Comparison of ENCODE assay signal across 16 cellular contexts in the genomic region with DNA sequence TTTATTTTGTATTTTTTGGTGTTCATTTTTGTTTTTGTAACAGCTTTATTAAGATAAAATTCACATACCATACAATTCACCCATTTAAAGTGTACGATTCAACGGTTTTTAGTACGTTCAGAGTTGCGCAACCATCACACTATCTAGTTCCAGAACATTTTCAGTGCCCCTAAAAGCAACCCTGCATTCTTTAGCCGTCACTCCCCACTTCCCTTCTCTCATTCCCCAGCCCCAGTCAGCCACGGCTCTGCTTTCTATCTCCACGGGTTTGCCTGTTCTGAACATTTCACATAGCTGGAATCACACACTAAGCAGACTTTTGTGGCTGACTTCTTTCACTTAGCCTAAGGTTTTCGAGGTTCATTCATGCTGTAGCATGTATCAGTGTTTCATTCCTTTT. TPM values are rescaled to one million over a fixed set of nuclear protein-coding genes. Genes with fewer than 3 reads are reported as not detected.
DNase-seq lines count a peak whose midpoint lies in the region; ATAC-seq, FAIRE-seq and TF ChIP-seq lines count a peak whose summit lies in the region.
"Had no signal": no experiment of that assay in that cellular context is flagged by ENCODE, and none has a peak within 500 bp of the region (broad histone marks: within the 10 kb centered on the region; RNA-seq: fewer than 3 reads in every experiment).

No MANE protein-coding gene starts in this region.

- H3K79me1 ChIP-seq in H9 (ENCODE audit: insufficient read depth, low read depth, low read length, poor library complexity, severe bottlenecking): no peaks in the 10 kb centered on the region

- no peak overlapping the region for H3K4ac ChIP-seq in H9 (ENCODE audit: low read depth, low read length)

- no peak overlapping the region for H2BK15ac ChIP-seq in H9 (ENCODE audit: low read depth, low read length)

- no peak overlapping the region for H4K5ac ChIP-seq in H9 (ENCODE audit: insufficient read length, low read depth, low read length)

- no peaks in the 10 kb centered on the region for H3K9me1 ChIP-seq in K562 (ENCODE audit: control insufficient read depth, insufficient read depth, low read length)

- H2BK12ac ChIP-seq in H9 (ENCODE audit: insufficient read length, low read depth, low read length): no peak overlapping the region

- CTCF ChIA-PET in K562 (lab: Yijun Ruan, JAX; ENCODE audit: low intra/inter-chr PET ratio): no interaction called here

- no peak for TF ChIP-seq EP300 in K562 (IDR thresholded peaks at IDR 0.05; ENCODE audit: low read length)

- no peaks in the 10 kb centered on the region for H3K79me2 ChIP-seq in ACC112 (ENCODE audit: control insufficient read depth, insufficient read depth, low read length, unreplicated experiment)
- no peaks in the 10 kb centered on the region for H3K79me2 ChIP-seq in K562 (ENCODE audit: control insufficient read depth, insufficient read depth, low read length)
- H3K79me2 ChIP-seq in hepatocyte: no peaks in the 10 kb centered on the region
- H3K79me2 ChIP-seq in H9 (ENCODE audit: insufficient read depth, low read length): no peaks in the 10 kb centered on the region

- no peak overlapping the region for H3K4me3 Mint-ChIP-seq in H9
- H3K4me3 Mint-ChIP-seq: activated CD4-positive, alpha-beta memory T cell treated with anti-CD3 and anti-CD28 coated beads for 36 hours had no signal

- H3K4me2 ChIP-seq in K562 (ENCODE audit: insufficient read depth, low read length) (peak overlapping the region; percentile 28; the same call in 1 of the 2 replicates), hepatocyte (peak overlapping the region; percentile 64), H9 (ENCODE audit: insufficient read depth, insufficient read length, low read length) (no peak overlapping the region)

- H3K27ac Mint-ChIP-seq in H9: no peak overlapping the region
- H3K27ac Mint-ChIP-seq: activated CD4-positive, alpha-beta memory T cell treated with anti-CD3 and anti-CD28 coated beads for 36 hours had no signal

- H3K27ac ChIP-seq in ACC112 (ENCODE audit: low read depth, low read length) (no peak overlapping the region), K562 (ENCODE audit: extremely low read depth, low read depth, low read length) (no peak overlapping the region), hepatocyte (peak overlapping the region; percentile 97), rectal smooth muscle tissue (ENCODE audit: low read depth, low read length) (peak overlapping the region; percentile 64), H9 (ENCODE audit: insufficient read length, low read depth, low read length) (no peak overlapping the region)
- H3K27ac ChIP-seq: suprapubic skin had no signal

- BruUV-seq in K562 (replicated peaks; lab: Mats Ljungman, UMichigan): no TSS peak

- intact Hi-C loops in K562 (cut with micrococcal nuclease): no loop called here
- intact Hi-C loops in mucosa of descending colon (cut with DNase I, micrococcal nuclease): no loop called here

- peaks cover 100% of the 10 kb centered on the region for H3K27me3 Mint-ChIP-seq in H9 (ENCODE audit: low read depth)
- H3K27me3 Mint-ChIP-seq: activated CD4-positive, alpha-beta memory T cell treated with anti-CD3 and anti-CD28 coated beads for 36 hours had no signal

- no peak for TF ChIP-seq CTCF in K562 (IDR thresholded peaks at IDR 0.05 in 2 of 3, conservative IDR thresholded peaks at IDR 0.05 in 1 of 3; ENCODE audit: insufficient read depth in 2 of 3, low read depth in 1 of 3, low read length in 3 of 3)
- no peak for TF ChIP-seq CTCF in hepatocyte (IDR thresholded peaks at IDR 0.05; ENCODE audit: poor library complexity)
- TF ChIP-seq CTCF in H9 (conservative IDR thresholded peaks at IDR 0.05): no peak
- no peak for TF ChIP-seq CTCF in mucosa of descending colon (IDR thresholded peaks at IDR 0.05)

- H3K4me1 Mint-ChIP-seq in H9: peaks cover 10 to 12% of the 10 kb centered on the region in 2 experiments

- H4K91ac ChIP-seq in H9 (ENCODE audit: insufficient read length, low read depth, low read length): no peak overlapping the region

- H2BK20ac ChIP-seq in H9 (ENCODE audit: low read depth, low read length, poor library complexity, severe bottlenecking): no peak overlapping the region

- H3K4me3 ChIP-seq in ACC112 (ENCODE audit: low read depth, low read length): peak overlapping the region; percentile 20
- H3K4me3 ChIP-seq in K562: no peak overlapping the region
- no peak overlapping the region for H3K4me3 ChIP-seq in hepatocyte
- H3K4me3 ChIP-seq in rectal smooth muscle tissue (ENCODE audit: low read length): peak overlapping the region; percentile 6
- H3K4me3 ChIP-seq in mucosa of descending colon: no peak overlapping the region
- H3K4me3 ChIP-seq: suprapubic skin had no signal

- ATAC-seq in K562: no peak; the same call in 2 of the 3 replicates
- no peak for ATAC-seq in mucosa of descending colon

- H3K27me3 ChIP-seq in ACC112 (ENCODE audit: insufficient read depth, low read length) (peaks cover 12% of the 10 kb centered on the region; the same call in 1 of the 2 replicates), K562 (ENCODE audit: control insufficient read depth in 2 of 2, insufficient read depth in 2 of 2, low read length in 2 of 2) (peaks cover 0 to 21% of the 10 kb centered on the region in 2 experiments; a peak in 2 of 5 replicates), hepatocyte (no peaks in the 10 kb centered on the region), rectal smooth muscle tissue (ENCODE audit: control insufficient read depth, insufficient read depth, low read length) (no peaks in the 10 kb centered on the region), H9 (ENCODE audit: insufficient read depth, low read length) (peaks cover 2% of the 10 kb centered on the region; the same call in 1 of the 2 replicates)
- H3K27me3 ChIP-seq: breast epithelium, suprapubic skin had no signal

- H3K23me2 ChIP-seq in H9 (ENCODE audit: insufficient read length, low read depth, low read length, poor library complexity, severe bottlenecking): no peaks in the 10 kb centered on the region

- H4K8ac ChIP-seq in H9 (replicated peaks; ENCODE audit: insufficient read length, low read depth, low read length): no peak overlapping the region

- no peak overlapping the region for H3K23ac ChIP-seq in H9 (ENCODE audit: insufficient read length, low read depth, low read length)

- no peak for FAIRE-seq in K562 (lab: Jason Lieb, UNC)
- FAIRE-seq: small intestine had no signal

- H3T11ph ChIP-seq in H9 (ENCODE audit: low read length): no peak overlapping the region

- peaks cover 24 to 26% of the 10 kb centered on the region in 2 experiments for H3K9me3 Mint-ChIP-seq in H9

- H2BK120ac ChIP-seq in H9 (ENCODE audit: low read depth, low read length, poor library complexity, severe bottlenecking): no peak overlapping the region

- 18% methylated on average over 8 of the region's 8 CpGs for WGBS in K562 (ENCODE audit: insufficient coverage, low coverage, missing lambda C conversion rate)
- WGBS in hepatocyte (ENCODE audit: low lambda C conversion rate, missing lambda C conversion rate): 35% methylated on average over 8 of the region's 8 CpGs
- no CpG with 5 or more reads among the region's 8 CpGs for WGBS in H9 (ENCODE audit: extremely low coverage, insufficient read length, low lambda C conversion rate)

- no peak overlapping the region for H3K18ac ChIP-seq in H9 (ENCODE audit: insufficient read length, low read depth, low read length)

- no peak overlapping the region for H2AFZ ChIP-seq in ACC112 (ENCODE audit: low read length, unreplicated experiment)
- peak overlapping the region; percentile 67 for H2AFZ ChIP-seq in K562 (ENCODE audit: low read depth, low read length)
- no peak overlapping the region for H2AFZ ChIP-seq in hepatocyte
- H2AFZ ChIP-seq in H9 (ENCODE audit: low read length): no peak overlapping the region

- H2BK5ac ChIP-seq in H9 (ENCODE audit: insufficient read length, low read length): no peak overlapping the region

- H3K14ac ChIP-seq in H9 (ENCODE audit: insufficient read depth, low read length): no peak overlapping the region

- H4K20me1 ChIP-seq in K562 (replicated peaks; ENCODE audit: control insufficient read depth, insufficient read depth, low read length) (no peaks in the 10 kb centered on the region), hepatocyte (ENCODE audit: insufficient read depth, poor library complexity, severe bottlenecking) (no peaks in the 10 kb centered on the region), H9 (ENCODE audit: control insufficient read depth, insufficient read depth, insufficient read length) (no peaks in the 10 kb centered on the region)

- POLR2A ChIA-PET in K562 (lab: Yijun Ruan, JAX): interaction anchor here (1.6 kb wide), 1 partner anchor 10 kb away, joined by 4 read pairs; a partner anchor contains a TSS

- H3K9ac ChIP-seq in K562 (ENCODE audit: insufficient read depth in 1 of 2, low read depth in 2 of 2, low read length in 2 of 2) (no peak overlapping the region), rectal smooth muscle tissue (ENCODE audit: low read length) (no peak overlapping the region), H9 (ENCODE audit: extremely low read depth, insufficient read length, low read length) (no peak overlapping the region)

- no peak overlapping the region for H2AK5ac ChIP-seq in H9 (ENCODE audit: insufficient read length, low read length)

- TF ChIP-seq POLR2A in K562 (conservative IDR thresholded peaks at IDR 0.05): no peak

- no peak for TF ChIP-seq RAD21 in K562 (CRISPR knock-in tag; conservative IDR thresholded peaks at IDR 0.05 in 1 of 2, IDR thresholded peaks at IDR 0.05 in 1 of 2)

- H3K9me3 ChIP-seq in K562 (replicated peaks; ENCODE audit: control insufficient read depth, insufficient read depth, low read depth, low read length) (no peaks in the 10 kb centered on the region; the same call in 1 of the 2 replicates), hepatocyte (ENCODE audit: low read depth) (no peaks in the 10 kb centered on the region), H9 (ENCODE audit: control insufficient read depth, low read depth, low read length) (no peaks in the 10 kb centered on the region), mucosa of descending colon (peaks cover 3% of the 10 kb centered on the region)
- H3K9me3 ChIP-seq: suprapubic skin had no signal

- DNase-seq in K562 (ENCODE audit: extremely low read depth in 1 of 4, low spot score in 3 of 4): no peak
- DNase-seq in hepatocyte (ENCODE audit: low spot score): peak; percentile 64
- no peak for DNase-seq in H9
- no peak for DNase-seq in mucosa of descending colon
- no peak for DNase-seq in stimulated activated CD4-positive, alpha-beta T cell treated with anti-CD3 and anti-CD28 coated beads, Interleukin-15, amount 100 ng/mL, for 24 hours
- no peak for DNase-seq in SIG-M5 treated with dmso at 0.1 percent for 504 hours (lab: John Stamatoyannopoulos, UW; ENCODE audit: unreplicated experiment)
- DNase-seq: ACHN; activated CD4-positive, alpha-beta memory T cell treated with anti-CD3 and anti-CD28 coated beads for 36 hours; activated effector memory CD4-positive, alpha-beta T cell treated with anti-CD3 and anti-CD28 coated beads, Interleukin-2, amount 50 U/mL, for 16 hours; NCI-H1436; NCI-H524 treated with DMSO at 0.1 percent for 48 hours; small intestine had no signal

- H3K9me2 ChIP-seq in hepatocyte (replicated peaks; ENCODE audit: insufficient read depth): no peaks in the 10 kb centered on the region

- in situ Hi-C loops in K562 (cut with MboI): no loop called here

- H3K36me3 ChIP-seq in ACC112 (ENCODE audit: insufficient read depth, low read length): no peaks in the 10 kb centered on the region
- H3K36me3 ChIP-seq in K562 (ENCODE audit: control insufficient read depth, insufficient read depth, low read length): no peaks in the 10 kb centered on the region
- no peaks in the 10 kb centered on the region for H3K36me3 ChIP-seq in hepatocyte (replicated peaks; ENCODE audit: insufficient read depth, low read depth)
- no peaks in the 10 kb centered on the region for H3K36me3 ChIP-seq in rectal smooth muscle tissue (ENCODE audit: control insufficient read depth, insufficient read depth, low read length)
- no peaks in the 10 kb centered on the region for H3K36me3 ChIP-seq in mucosa of descending colon (ENCODE audit: low read depth)
- H3K36me3 ChIP-seq: breast epithelium, suprapubic skin had no signal

- H3K36me3 Mint-ChIP-seq in H9 (ENCODE audit: insufficient read depth in 1 of 3, low read depth in 3 of 3): peaks cover 5 to 30% (median 8%) of the 10 kb centered on the region in 3 experiments; a peak in 4 of 7 replicates

- no peak overlapping the region for H3K56ac ChIP-seq in H9 (ENCODE audit: insufficient read length, low read depth, low read length)

- H3K4me1 ChIP-seq in ACC112 (ENCODE audit: control insufficient read depth, insufficient read depth, low read length, unreplicated experiment) (peaks cover 4% of the 10 kb centered on the region), K562 (replicated peaks in 1 of 2; ENCODE audit: control insufficient read depth in 2 of 2, insufficient read depth in 2 of 2, low read length in 2 of 2) (peaks cover 0 to 12% of the 10 kb centered on the region in 2 experiments; a peak in 3 of 5 replicates), hepatocyte (ENCODE audit: insufficient read depth) (peaks cover 33% of the 10 kb centered on the region), rectal smooth muscle tissue (ENCODE audit: control insufficient read depth, insufficient read depth, low read length) (peaks cover 13% of the 10 kb centered on the region), H9 (ENCODE audit: insufficient read depth, low read length) (no peaks in the 10 kb centered on the region), mucosa of descending colon (ENCODE audit: low read depth) (no peaks in the 10 kb centered on the region)

RNA-seq across cellular contexts. Expression of a gene that starts 9.6 kb away (rescaled TPM):
- total RNA-seq in K562 (2011; cell fraction: chromatin; rRNA removed; ENCODE audit: low replicate concordance): 32.7 and 48.2 TPM in 2 replicates
- total RNA-seq in K562 (2011; cell fraction: nucleolus; rRNA removed): 15.8 and 20.9 TPM in 2 replicates
- 36.4 and 61.6 TPM in 2 replicates for total RNA-seq in K562 (2011; cell fraction: nucleoplasm; rRNA removed)
- total RNA-seq in K562 (2014; rRNA removed) (1.2 and 1.3 TPM in 2 replicates), K562 (2014; rRNA removed; fragmentation: Illumina TruSeq; extraction: Trizol) (2.0 TPM in 2 replicates), K562 (2015; rRNA removed; fragmentation: Illumina TruSeq; extraction: Trizol) (2.2 and 2.3 TPM in 2 replicates), K562 (2021) (1.4 and 1.7 TPM in 2 replicates), hepatocyte (6.6 and 7.9 TPM in 2 replicates), H9 (2021) (0.88 and 1.2 TPM in 2 replicates), mucosa of descending colon (1 to 10 TPM; 1.5 to 1.7 (median 1.7) TPM)
- polyA plus RNA-seq in K562 (2011; rRNA removed) (0.74 and 0.92 TPM in 2 replicates), K562 (2014; fragmentation: Illumina TruSeq; extraction: Trizol) (0.48 and 0.51 TPM in 2 replicates), K562 (2014; fragmentation: Nextera tagmentation; extraction: Ambion mirVana) (under 1 TPM; 0.04 to 0.17 TPM), K562 (2014; rRNA removed) (0.50 and 0.64 TPM in 2 replicates), hepatocyte (3.1 and 4.0 TPM in 2 replicates)
- 0.06 and 0.15 TPM in 2 replicates for polyA plus RNA-seq in K562 (2011; cell fraction: cytosol; rRNA removed)
- polyA plus RNA-seq in K562 (2011; cell fraction: nucleus; rRNA removed): 5.9 and 6.5 TPM in 2 replicates
- polyA plus RNA-seq in K562 (2012): 0.38 and 0.66 TPM in 2 replicates
- polyA minus RNA-seq in K562 (2011; rRNA and poly(A)+ RNA removed): 7.7 and 12.9 TPM in 2 replicates
- polyA minus RNA-seq in K562 (2011; cell fraction: cytosol; rRNA and poly(A)+ RNA removed): 0.48 and 1.0 TPM in 2 replicates
- 15.9 and 28.0 TPM in 2 replicates for polyA minus RNA-seq in K562 (2011; cell fraction: nucleus; rRNA and poly(A)+ RNA removed)

Comparison
In these comparisons a context has a peak if more than half of its experiments do, and no peak if none do; other contexts are left out.
1. H3K27ac ChIP-seq: peak in hepatocyte (single experiment) and rectal smooth muscle tissue (single experiment); none in ACC112 (single experiment), K562 (single experiment) and H9 (single experiment).
2. H3K4me3 ChIP-seq: peak in ACC112 (single experiment) and rectal smooth muscle tissue (single experiment); none in K562 (single experiment), hepatocyte (single experiment) and mucosa of descending colon (single experiment).